22 cellular contexts compared by ENCODE assay signal in the genomic region with DNA sequence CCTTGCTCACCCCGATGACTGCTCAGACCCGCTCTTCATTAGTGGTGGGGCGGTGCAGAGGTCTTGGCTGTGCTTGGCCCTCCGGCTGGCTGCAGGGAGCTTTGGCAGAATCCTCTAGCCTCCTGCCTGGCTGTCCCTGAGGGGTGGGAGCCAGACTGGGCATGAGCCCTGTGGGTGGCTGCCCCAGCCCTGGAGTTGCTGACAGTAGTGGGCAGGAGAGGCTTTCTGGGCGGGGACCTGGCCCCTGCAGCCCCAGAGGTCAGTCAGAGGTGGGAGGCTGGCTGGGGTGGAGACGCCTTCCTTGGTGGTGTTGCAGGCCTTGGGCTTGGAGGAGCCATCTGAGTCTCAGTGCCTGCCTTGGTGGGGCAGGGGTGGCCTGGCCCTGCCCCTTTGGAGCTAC.
"Had no signal": no experiment of that assay in that cellular context is flagged by ENCODE, and none has a peak within 500 bp of the region (broad histone marks: within the 10 kb centered on the region; RNA-seq: fewer than 3 reads in every experiment).

No MANE protein-coding gene starts in this region.

- H3K27ac ChIP-seq: heart left ventricle, neural progenitor cell, parathyroid adenoma, prostate gland, spleen, thyroid gland had no signal

- H3K4me3 Mint-ChIP-seq: mesothelial cell of epicardium; natural killer cell treated with Interleukin-12 subunit alpha and Interleukin-12 subunit beta and Interleukin-15 and Interleukin-18, amount 100 ng/mL, for 72 hours; neural progenitor cell; stimulated activated naive B cell treated with anti-CD40 and anti-IgM and Interleukin-4, amounts not matched to agents 10 μg/mL and 1 μg/mL and 100 μg/mL, for 72 hours had no signal

- ATAC-seq: esophagus mucosa; heart left ventricle; left lobe of liver; sciatic nerve; stimulated activated naive B cell treated with anti-CD40 and anti-IgM and Interleukin-4, amounts not matched to agents 10 μg/mL and 1 μg/mL and 100 μg/mL, for 72 hours had no signal

- H3K36me3 Mint-ChIP-seq: mesothelial cell of epicardium; natural killer cell treated with Interleukin-12 subunit alpha and Interleukin-12 subunit beta and Interleukin-15 and Interleukin-18, amount 100 ng/mL, for 72 hours; neural progenitor cell had no signal

- H3K4me3 ChIP-seq: heart left ventricle, neural progenitor cell, prostate gland, spleen, thyroid gland, upper lobe of left lung, uterus had no signal

- H3K36me3 ChIP-seq: heart left ventricle, neural progenitor cell, prostate gland, spleen, thyroid gland, upper lobe of left lung, uterus had no signal

- H3K9me3 Mint-ChIP-seq: mesothelial cell of epicardium; natural killer cell treated with Interleukin-12 subunit alpha and Interleukin-12 subunit beta and Interleukin-15 and Interleukin-18, amount 100 ng/mL, for 72 hours; neural progenitor cell; stimulated activated naive B cell treated with anti-CD40 and anti-IgM and Interleukin-4, amounts not matched to agents 10 μg/mL and 1 μg/mL and 100 μg/mL, for 72 hours had no signal

- H3K9ac ChIP-seq: neural progenitor cell, parathyroid adenoma had no signal

- H3K27me3 ChIP-seq: heart left ventricle, neural progenitor cell, spleen, thyroid gland, upper lobe of left lung, uterus had no signal

- H3K4me1 Mint-ChIP-seq: neural progenitor cell had no signal

- H3K4me1 ChIP-seq: neural progenitor cell, parathyroid adenoma had no signal

- DNase-seq: effector memory CD4-positive, alpha-beta T cell; heart left ventricle; hypothalamus; islet precursor cell; mammary epithelial cell; occipital lobe; spleen; stimulated activated CD4-positive, alpha-beta T cell treated with anti-CD3 and anti-CD28 coated beads, Interleukin-15, amount 100 ng/mL, for 24 hours; stimulated activated CD4-positive, alpha-beta T cell treated with anti-CD3 and anti-CD28 coated beads, Interleukin-1b, Interleukin-23, amount 100 ng/mL, for 48 hours; stimulated activated CD4-positive, alpha-beta T cell treated with anti-CD3 and anti-CD28 coated beads, Interleukin-4, amount 100 ng/mL, for 24 hours; stimulated activated naive B cell treated with anti-CD40 and anti-IgM and Interleukin-4, amounts not matched to agents 10 μg/mL and 1 μg/mL and 100 μg/mL, for 72 hours; thyroid gland had no signal

- H3K4me2 ChIP-seq: neural progenitor cell had no signal

- H3K9me3 ChIP-seq: heart left ventricle, prostate gland, thyroid gland, upper lobe of left lung, uterus had no signal

- H3K27ac Mint-ChIP-seq: mesothelial cell of epicardium; natural killer cell treated with Interleukin-12 subunit alpha and Interleukin-12 subunit beta and Interleukin-15 and Interleukin-18, amount 100 ng/mL, for 72 hours; neural progenitor cell; stimulated activated naive B cell treated with anti-CD40 and anti-IgM and Interleukin-4, amounts not matched to agents 10 μg/mL and 1 μg/mL and 100 μg/mL, for 72 hours had no signal
